11 cellular contexts compared by ENCODE assay signal in genomic region chr17:71764507-71764906, GRCh38.
DNase-seq lines count a peak whose midpoint lies in the region; ATAC-seq and TF ChIP-seq lines count a peak whose summit lies in the region.
"Had no signal": no experiment of that assay in that cellular context is flagged by ENCODE, and none has a peak within 500 bp of the region (broad histone marks: within the 10 kb centered on the region; RNA-seq: fewer than 3 reads in every experiment).

No MANE protein-coding gene starts in this region.

- intact Hi-C loops in body of pancreas (cut with DNase I), result no loop called here

- DNase-seq in NCI-H510A treated with DMSO at 0.1 percent for 48 hours (lab: John Stamatoyannopoulos, UW) (peak; percentile 10), NCI-H510A (lab: John Stamatoyannopoulos, UW) (no peak), HuH-7.5 (ENCODE audit: low spot score) (peak; percentile 3), body of pancreas (peak; percentile 14 to 44 (median 34)), progenitor cell of endocrine pancreas (ENCODE audit: low spot score, unreplicated experiment) (peak; percentile 13), NCI-H1417 (lab: John Stamatoyannopoulos, UW) (no peak), KG1 (lab: John Stamatoyannopoulos, UW) (no peak)
- DNase-seq: effector CD8-positive, alpha-beta T cell had no signal

- TF ChIP-seq CTCF in body of pancreas (IDR thresholded peaks at IDR 0.05), result peak in 5 of 7 experiments; percentile 8 to 42 (median 34)
- peak; percentile 64 for TF ChIP-seq CTCF in progenitor cell of endocrine pancreas (IDR thresholded peaks at IDR 0.05; ENCODE audit: unreplicated experiment)

- H3K27me3 ChIP-seq in body of pancreas, result no peaks in the 10 kb centered on the region
- H3K27me3 ChIP-seq: BLaER1 had no signal

- peaks cover 4% of the 10 kb centered on the region for H3K27me3 Mint-ChIP-seq in progenitor cell of endocrine pancreas

- H3K4me1 ChIP-seq in body of pancreas, result no peaks in the 10 kb centered on the region
- H3K4me1 ChIP-seq: BLaER1 had no signal

- ATAC-seq in body of pancreas (no peak), GM19397 (IDR thresholded peaks at IDR 0.05; ENCODE audit: unreplicated experiment) (no peak)

- no peak overlapping the region for H3K4me3 Mint-ChIP-seq in progenitor cell of endocrine pancreas (ENCODE audit: low read depth)

- peaks cover 4% of the 10 kb centered on the region for H3K4me1 Mint-ChIP-seq in progenitor cell of endocrine pancreas (ENCODE audit: low read depth)

- H3K36me3 ChIP-seq in body of pancreas (replicated peaks in 1 of 2; ENCODE audit: insufficient read depth in 1 of 2, low read depth in 2 of 2), result no peaks in the 10 kb centered on the region
- H3K36me3 ChIP-seq: BLaER1, thoracic aorta had no signal

- peaks cover 5% of the 10 kb centered on the region for H3K9me3 Mint-ChIP-seq in progenitor cell of endocrine pancreas (ENCODE audit: low read depth)

- no peak overlapping the region for H3K4me3 ChIP-seq in body of pancreas
- H3K4me3 ChIP-seq: BLaER1, thoracic aorta had no signal

- WGBS in body of pancreas, 2 donors, result 50 to 57% methylated on average over 3 of the region's 3 CpGs

- no peak overlapping the region for H3K27ac ChIP-seq in body of pancreas
- H3K27ac ChIP-seq: BLaER1, thoracic aorta had no signal

- no peak overlapping the region for H3K27ac Mint-ChIP-seq in progenitor cell of endocrine pancreas

- H3K36me3 Mint-ChIP-seq in progenitor cell of endocrine pancreas (ENCODE audit: insufficient read depth), result no peaks in the 10 kb centered on the region

- TF ChIP-seq POLR2A in body of pancreas (IDR thresholded peaks at IDR 0.05), result no peak

- H3K9me3 ChIP-seq in body of pancreas, result no peaks in the 10 kb centered on the region
- H3K9me3 ChIP-seq: BLaER1, thoracic aorta had no signal

Comparison
In these comparisons a context has a peak if more than half of its experiments do, and no peak if none do; other contexts are left out.
1. DNase-seq: peak in NCI-H510A treated with DMSO at 0.1 percent for 48 hours (single experiment), HuH-7.5 (single experiment), body of pancreas (4 of 4) and progenitor cell of endocrine pancreas (single experiment); none in NCI-H510A (single experiment), NCI-H1417 (0 of 3) and KG1 (single experiment).